In the genomic region with DNA sequence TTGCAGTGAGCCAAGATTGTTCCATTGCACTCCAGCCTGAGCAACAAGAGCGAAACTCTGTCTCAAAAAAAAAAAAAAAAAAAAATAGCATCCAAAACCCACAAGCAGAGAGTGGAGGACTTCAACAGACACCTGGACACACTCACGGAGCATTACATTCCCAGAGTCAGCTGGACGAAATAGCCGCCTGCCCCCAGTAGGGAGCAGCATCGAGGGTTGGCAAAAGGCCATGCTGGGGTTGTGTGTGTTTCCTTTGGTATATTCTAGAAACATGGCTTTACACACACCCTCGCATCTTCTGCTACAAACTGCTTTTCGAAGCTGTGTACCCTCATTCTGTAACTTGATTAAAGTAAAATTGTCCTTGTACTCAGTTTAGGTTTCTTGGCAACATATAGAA, we compare ENCODE assay signal across 10 cellular contexts. TPM values are rescaled to one million over a fixed set of nuclear protein-coding genes. Genes with fewer than 3 reads are reported as not detected.
DNase-seq lines count a peak whose midpoint lies in the region; ATAC-seq, FAIRE-seq and TF ChIP-seq lines count a peak whose summit lies in the region.
"Had no signal": no experiment of that assay in that cellular context is flagged by ENCODE, and none has a peak within 500 bp of the region (broad histone marks: within the 10 kb centered on the region; RNA-seq: fewer than 3 reads in every experiment).

No MANE protein-coding gene starts in this region.

- POLR2A ChIA-PET in GM12878 (lab: Charles Lee): interaction anchor here (0.7 kb wide), 1 partner anchor 33 kb away, joined by 4 read pairs; no protein-coding TSS in a partner anchor

- H3K27ac ChIP-seq in GM12878 (ENCODE audit: control insufficient read depth, insufficient read depth) (no peak overlapping the region), lower lobe of right lung (no peak overlapping the region), upper lobe of left lung (no peak overlapping the region)
- H3K27ac ChIP-seq: parathyroid adenoma had no signal

- CTCF ChIA-PET in GM12878 (lab: Yijun Ruan, JAX): interaction anchor here (0.6 to 2.8 kb wide), 8 partner anchors 9 to 902 kb away, joined by 3 to 15 read pairs (median 4); no protein-coding TSS in a partner anchor

- ATAC-seq in GM12878 (no peak), lower lobe of right lung (peak; percentile 71 to 73), upper lobe of left lung (ENCODE audit: low FRiP score in 2 of 2) (peak; percentile 53 to 56)

- WGBS in GM12878 (ENCODE audit: insufficient coverage, insufficient replicate concordance, low lambda C conversion rate, missing lambda C conversion rate): 85% methylated on average over 6 of the region's 7 CpGs
- 46 to 50% methylated on average over 7 of the region's 7 CpGs for WGBS in upper lobe of left lung, 2 donors

- intact Hi-C loops in GM12878 (cut with micrococcal nuclease; ENCODE audit: unreplicated experiment): loop anchor here (10.0 kb wide), 1 partner anchor 151 kb away; a partner anchor contains a TSS
- intact Hi-C loops in lower lobe of right lung (cut with DNase I): no loop called here

- H2AFZ ChIP-seq in GM12878 (ENCODE audit: control insufficient read depth, low read depth, low read length): no peak overlapping the region
- H2AFZ ChIP-seq: parathyroid adenoma had no signal

- no peaks in the 10 kb centered on the region for H3K27me3 ChIP-seq in GM12878 (replicated peaks in 1 of 2; ENCODE audit: control insufficient read depth in 2 of 2, insufficient read depth in 2 of 2, low read length in 1 of 2)
- no peaks in the 10 kb centered on the region for H3K27me3 ChIP-seq in lower lobe of right lung (ENCODE audit: low read depth)
- H3K27me3 ChIP-seq in upper lobe of left lung: no peaks in the 10 kb centered on the region

- RAD21 ChIA-PET in GM12878 (lab: Charles Lee; ENCODE audit: unreplicated experiment): interaction anchor here (0.9 kb wide), 1 partner anchor 288 kb away, joined by 5 read pairs; no protein-coding TSS in a partner anchor

- H3K9me3 ChIP-seq in GM12878 (replicated peaks; ENCODE audit: control insufficient read depth, insufficient read depth, low read length) (no peaks in the 10 kb centered on the region), lower lobe of right lung (no peaks in the 10 kb centered on the region), upper lobe of left lung (no peaks in the 10 kb centered on the region)

- H3K4me3 ChIP-seq in GM12878: no peak overlapping the region
- no peak overlapping the region for H3K4me3 ChIP-seq in lower lobe of right lung
- no peak overlapping the region for H3K4me3 ChIP-seq in upper lobe of left lung

- FAIRE-seq in GM12878 (lab: Jason Lieb, UNC): no peak
- FAIRE-seq: TTC549 had no signal

- in situ Hi-C loops in GM12878 (cut with MboI): no loop called here

- DNase-seq in NCI-H1417 (lab: John Stamatoyannopoulos, UW) (peak; percentile 0 to 42 (median 6)), NCI-H1417 treated with DMSO at 0.1 percent for 48 hours (lab: John Stamatoyannopoulos, UW) (no peak), SHP77 treated with DMSO at 0.1 percent for 48 hours (lab: John Stamatoyannopoulos, UW) (peak; percentile 21), GM12878 (ENCODE audit: low read depth, low spot score) (no peak), lower lobe of right lung (peak; percentile 59), upper lobe of left lung (peak in 1 of 2 donors; percentile 74), NCI-H774 (lab: John Stamatoyannopoulos, UW) (no peak), amniotic stem cell (lab: John Stamatoyannopoulos, UW) (no peak)

- TF ChIP-seq EP300 in GM12878 (IDR thresholded peaks at IDR 0.05; ENCODE audit: borderline replicate concordance in 1 of 2, control insufficient read depth in 1 of 2, low read depth in 2 of 2, low read length in 2 of 2) (no peak), upper lobe of left lung (IDR thresholded peaks at IDR 0.05) (no peak)

- H3K4me1 ChIP-seq in GM12878 (ENCODE audit: control insufficient read depth, insufficient read depth, low read length): peaks cover 19% of the 10 kb centered on the region
- H3K4me1 ChIP-seq in lower lobe of right lung: peaks cover 15% of the 10 kb centered on the region
- H3K4me1 ChIP-seq in upper lobe of left lung: no peaks in the 10 kb centered on the region
- H3K4me1 ChIP-seq: parathyroid adenoma had no signal

- no peak overlapping the region for H3K9ac ChIP-seq in GM12878 (ENCODE audit: control insufficient read depth, insufficient read depth, low read length)
- H3K9ac ChIP-seq: parathyroid adenoma had no signal

- no peaks in the 10 kb centered on the region; the same call in 1 of the 2 replicates for H3K79me2 ChIP-seq in GM12878 (ENCODE audit: control insufficient read depth, insufficient read depth, low read length)
- H3K79me2 ChIP-seq: parathyroid adenoma had no signal

- no peaks in the 10 kb centered on the region for H4K20me1 ChIP-seq in GM12878 (ENCODE audit: control insufficient read depth, insufficient read depth)

- TF ChIP-seq POLR2A in GM12878 (IDR thresholded peaks at IDR 0.05; ENCODE audit: low read depth, low read length) (no peak), upper lobe of left lung (IDR thresholded peaks at IDR 0.05) (no peak)

- H3K36me3 ChIP-seq in GM12878 (ENCODE audit: control insufficient read depth in 2 of 2, insufficient read depth in 2 of 2, low read length in 1 of 2): no peaks in the 10 kb centered on the region
- no peaks in the 10 kb centered on the region for H3K36me3 ChIP-seq in lower lobe of right lung
- H3K36me3 ChIP-seq in upper lobe of left lung: no peaks in the 10 kb centered on the region

- SMC1A ChIA-PET in GM12878 (lab: Charles Lee; ENCODE audit: uncharacterized antibody, unreplicated experiment): interaction anchor here (1.0 to 1.7 kb wide), 7 partner anchors 15 to 288 kb away, joined by 3 to 6 read pairs (median 4); no protein-coding TSS in a partner anchor

- no peak overlapping the region for H3K4me2 ChIP-seq in GM12878 (ENCODE audit: control insufficient read depth, insufficient read depth)

- TF ChIP-seq CTCF in GM12878 (IDR thresholded peaks at IDR 0.05 in 2 of 3, conservative IDR thresholded peaks at IDR 0.05 in 1 of 3; ENCODE audit: control insufficient read depth in 2 of 3, extremely low read depth in 1 of 3, insufficient read depth in 1 of 3, low read depth in 3 of 3, low read length in 3 of 3): peak; percentile 35 to 59 (median 42)
- peak; percentile 53 for TF ChIP-seq CTCF in lower lobe of right lung (IDR thresholded peaks at IDR 0.05)
- TF ChIP-seq CTCF in upper lobe of left lung (IDR thresholded peaks at IDR 0.05): peak in 5 of 6 experiments; percentile 18 to 50 (median 26)

- BruUV-seq in GM12878 (replicated peaks; lab: Mats Ljungman, UMichigan): no TSS peak

- TF ChIP-seq RAD21 in GM12878 (IDR thresholded peaks at IDR 0.05; ENCODE audit: insufficient read depth, low read depth, low read length): peak; percentile 43; the same call in 1 of the 2 replicates

TF ChIP-seq in GM12878, 131 proteins besides CTCF, POLR2A, EP300 and RAD21:
- TF ChIP-seq SMC3 (IDR thresholded peaks at IDR 0.05; ENCODE audit: borderline replicate concordance, low read length) (peak; percentile 31; the same call in 1 of the 2 replicates), ZNF207 (IDR thresholded peaks at IDR 0.05; ENCODE audit: borderline replicate concordance) (no peak)

RNA-seq across cellular contexts. Expression of a gene that starts 5.3 kb away (rescaled TPM):
- total RNA-seq in GM12878 (2013; cell fraction: nucleolus; rRNA removed): 44.9 and 47.6 TPM in 2 replicates
- 10.2 and 10.3 TPM in 2 replicates for total RNA-seq in GM12878 (2014; rRNA removed)
- total RNA-seq in GM12878 (2014; rRNA removed; fragmentation: Illumina TruSeq; extraction: Trizol): 7.2 and 8.1 TPM in 2 replicates
- total RNA-seq in GM12878 (2021): 24.5 and 24.7 TPM in 2 replicates
- polyA plus RNA-seq in GM12878 (2011; ENCODE audit: low read depth): 6.7 TPM
- 6.2 and 10.4 TPM in 2 replicates for polyA plus RNA-seq in GM12878 (2011; rRNA removed)
- 8.6 and 10.3 TPM in 2 replicates for polyA plus RNA-seq in GM12878 (2011; cell fraction: cytosol; rRNA removed)
- 19.1 and 19.2 TPM in 2 replicates for polyA plus RNA-seq in GM12878 (2011; cell fraction: nucleus; rRNA removed)
- polyA plus RNA-seq in GM12878 (2012): 9.1 and 9.4 TPM in 2 replicates
- 21.2 and 21.4 TPM in 2 replicates for polyA plus RNA-seq in GM12878 (2014; fragmentation: Illumina TruSeq; extraction: Trizol)
- polyA plus RNA-seq in GM12878 (2014; fragmentation: Nextera tagmentation; extraction: Ambion mirVana): 1 to 10 TPM; 5.5 to 7.1 TPM
- polyA plus RNA-seq in GM12878 (2014; rRNA removed): 12.6 and 16.5 TPM in 2 replicates
- polyA plus RNA-seq in GM12878 (2016; fragmentation: Nextera tagmentation; extraction: Ambion mirVana): 1 to 10 TPM; 7.0 to 7.5 TPM
- polyA minus RNA-seq in GM12878 (2011; rRNA and poly(A)+ RNA removed): 12.4 and 14.8 TPM in 2 replicates
- polyA minus RNA-seq in GM12878 (2011; cell fraction: cytosol; rRNA and poly(A)+ RNA removed): 4.9 and 8.8 TPM in 2 replicates
- polyA minus RNA-seq in GM12878 (2011; cell fraction: nucleus; rRNA and poly(A)+ RNA removed): 5.1 and 10.0 TPM in 2 replicates
- 110 TPM for total RNA-seq in lower lobe of right lung
- total RNA-seq in upper lobe of left lung: 10 to 100 TPM; 35.7 to 88.0 (median 63.9) TPM

RNA-seq across cellular contexts. Expression of a gene that starts 54.9 kb away (rescaled TPM):
- 56.3 and 58.2 TPM in 2 replicates for total RNA-seq in GM12878 (2013; cell fraction: nucleolus; rRNA removed)
- total RNA-seq in GM12878 (2014; rRNA removed) (47.8 and 54.1 TPM in 2 replicates), GM12878 (2014; rRNA removed; fragmentation: Illumina TruSeq; extraction: Trizol) (25.8 and 27.1 TPM in 2 replicates), GM12878 (2021) (46.4 and 47.0 TPM in 2 replicates), lower lobe of right lung (26.2 TPM), upper lobe of left lung (10 to 100 TPM; 28.0 to 47.1 (median 34.3) TPM)
- 24.2 TPM for polyA plus RNA-seq in GM12878 (2011; ENCODE audit: low read depth)
- polyA plus RNA-seq in GM12878 (2011; rRNA removed) (45.2 and 67.4 TPM in 2 replicates), GM12878 (2014; fragmentation: Illumina TruSeq; extraction: Trizol) (8.9 and 27.4 TPM in 2 replicates), GM12878 (2014; fragmentation: Nextera tagmentation; extraction: Ambion mirVana) (1 to 10 TPM; 1.7 to 7.7 TPM), GM12878 (2014; rRNA removed) (51.9 and 52.8 TPM in 2 replicates), GM12878 (2016; fragmentation: Nextera tagmentation; extraction: Ambion mirVana) (10 to 100 TPM; 67.3 to 68.0 TPM)
- 116 and 117 TPM in 2 replicates for polyA plus RNA-seq in GM12878 (2011; cell fraction: cytosol; rRNA removed)
- 86.4 and 97.9 TPM in 2 replicates for polyA plus RNA-seq in GM12878 (2011; cell fraction: nucleus; rRNA removed)
- 34.6 and 42.2 TPM in 2 replicates for polyA plus RNA-seq in GM12878 (2012)
- 30.0 and 58.2 TPM in 2 replicates for polyA minus RNA-seq in GM12878 (2011; rRNA and poly(A)+ RNA removed)
- polyA minus RNA-seq in GM12878 (2011; cell fraction: cytosol; rRNA and poly(A)+ RNA removed): 19.0 and 20.8 TPM in 2 replicates
- polyA minus RNA-seq in GM12878 (2011; cell fraction: nucleus; rRNA and poly(A)+ RNA removed): 27.0 and 38.5 TPM in 2 replicates

Comparison
In these comparisons a context has a peak if more than half of its experiments do, and no peak if none do; other contexts are left out.
1. DNase-seq: peak in NCI-H1417 (3 of 3), SHP77 treated with DMSO at 0.1 percent for 48 hours (single experiment) and lower lobe of right lung (single experiment); none in NCI-H1417 treated with DMSO at 0.1 percent for 48 hours (single experiment), GM12878 (single experiment), NCI-H774 (single experiment) and amniotic stem cell (single experiment).
2. Peak in every context shown above with its lines, with median percentiles within 50 percentile points of each other: CTCF ChIP-seq.